Comparison of ENCODE assay signal across 1 cellular context in genomic region chr3:44104668-44105321, GRCh38.
TF ChIP-seq lines count a peak whose summit lies in the region.

No MANE protein-coding gene starts in this region.

TF ChIP-seq in WTC11, 78 proteins besides CTCF, POLR2A, EP300 and RAD21 (continued from another document):
- TF ChIP-seq PRDM15 (CRISPR knock-in tag; IDR thresholded peaks at IDR 0.05) (no peak), SMAD4 (CRISPR knock-in tag; IDR thresholded peaks at IDR 0.05) (no peak), ELF4 (CRISPR knock-in tag; IDR thresholded peaks at IDR 0.05; ENCODE audit: low read depth) (no peak), ZNF232 (CRISPR knock-in tag; IDR thresholded peaks at IDR 0.05) (no peak), TP53 (CRISPR knock-in tag; IDR thresholded peaks at IDR 0.05) (no peak), NFATC4 (CRISPR knock-in tag; IDR thresholded peaks at IDR 0.05) (no peak), HMGXB4 (CRISPR knock-in tag; IDR thresholded peaks at IDR 0.05) (no peak), TCF7 (CRISPR knock-in tag; IDR thresholded peaks at IDR 0.05; ENCODE audit: low read depth) (no peak)
